14 cellular contexts compared by ENCODE assay signal in the genomic region with DNA sequence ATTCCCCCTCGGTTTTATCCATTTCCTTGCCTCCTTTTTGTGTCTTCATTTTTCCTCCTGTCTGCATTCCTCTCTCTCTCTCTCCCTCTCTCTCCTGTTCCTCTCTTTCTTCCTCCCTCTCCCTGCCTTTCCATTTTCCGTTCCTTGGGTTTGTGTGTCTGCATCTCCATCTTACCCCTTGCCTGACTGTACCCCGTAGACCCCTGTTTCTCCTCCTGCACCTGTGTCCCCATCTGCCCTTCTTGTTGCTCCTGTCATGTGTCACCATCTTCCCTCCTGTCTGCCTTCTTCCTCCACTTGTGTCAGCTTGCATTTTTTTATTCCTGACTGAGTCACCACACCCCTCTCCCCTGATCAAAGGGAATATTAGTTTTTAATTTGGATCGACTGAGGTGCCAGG. TPM values are rescaled to one million over a fixed set of nuclear protein-coding genes. Genes with fewer than 3 reads are reported as not detected.
A peak's percentile ranks its signal among the peaks of the same experiment; 100 is the strongest.
DNase-seq lines count a peak whose midpoint lies in the region; ATAC-seq and TF ChIP-seq lines count a peak whose summit lies in the region.
"Had no signal": no experiment of that assay in that cellular context is flagged by ENCODE, and none has a peak within 500 bp of the region (broad histone marks: within the 10 kb centered on the region; RNA-seq: fewer than 3 reads in every experiment).

No MANE protein-coding gene starts in this region.

- H2AFZ ChIP-seq in neuron (ENCODE audit: low read depth, low read length): no peak overlapping the region

- H3K27me3 Mint-ChIP-seq in activated CD4-positive, alpha-beta T cell treated with anti-CD3 and anti-CD28 coated beads, Interleukin-2, amount 10 ng/mL, durations not matched to agents 7 days and 5 days: peaks cover 69% of the 10 kb centered on the region
- H3K27me3 Mint-ChIP-seq in osteocyte (ENCODE audit: unreplicated experiment): peaks cover 78% of the 10 kb centered on the region

- no peak overlapping the region for H3K9ac ChIP-seq in HUES48 (ENCODE audit: low read depth, low read length)

- DNase-seq in activated CD4-positive, alpha-beta T cell treated with anti-CD3 and anti-CD28 coated beads, Interleukin-2, amount 10 ng/mL, durations not matched to agents 7 days and 5 days: no peak
- DNase-seq in activated CD4-positive, alpha-beta T cell treated with anti-CD3 and anti-CD28 coated beads for 48 hours: no peak
- no peak for DNase-seq in dorsolateral prefrontal cortex
- DNase-seq in putamen (ENCODE audit: low spot score): no peak
- DNase-seq in osteocyte (ENCODE audit: extremely low spot score, unreplicated experiment): no peak
- DNase-seq: activated CD8-positive, alpha-beta memory T cell treated with anti-CD3 and anti-CD28 coated beads, Interleukin-2, amount 50 U/mL, for 48 hours; body of pancreas had no signal

- intact Hi-C loops in dorsolateral prefrontal cortex (cut with DNase I): loop anchor here (5.0 kb wide), 2 partner anchors 64 to 69 kb away; no protein-coding TSS in a partner anchor

- CTCF ChIA-PET in activated CD4-positive, alpha-beta T cell treated with anti-CD3 and anti-CD28 coated beads, Interleukin-2, amount 10 ng/mL, durations not matched to agents 7 days and 5 days (lab: Charles Lee): interaction anchor here (1.0 kb wide), 1 partner anchor 19 kb away, joined by 4 read pairs; no protein-coding TSS in a partner anchor

- H3K27me3 ChIP-seq in HUES48 (ENCODE audit: control insufficient read depth, insufficient read depth, low read length) (peaks cover 64% of the 10 kb centered on the region), dorsolateral prefrontal cortex (peaks cover 0 to 93% (median 49%) of the 10 kb centered on the region in 45 donors), neuron (ENCODE audit: insufficient read depth, low read length) (peaks cover 34% of the 10 kb centered on the region)

- peaks cover 21% of the 10 kb centered on the region for H3K4me1 ChIP-seq in HUES48 (ENCODE audit: control insufficient read depth, insufficient read depth, low read length)
- peaks cover 37% of the 10 kb centered on the region for H3K4me1 ChIP-seq in neuron (ENCODE audit: insufficient read depth, low read length)

- no peaks in the 10 kb centered on the region for H3K36me3 ChIP-seq in HUES48 (ENCODE audit: control insufficient read depth, insufficient read depth, low read length)
- no peaks in the 10 kb centered on the region for H3K36me3 ChIP-seq in neuron (ENCODE audit: insufficient read depth, low read length)
- H3K36me3 ChIP-seq: vagina had no signal

- POLR2A ChIA-PET in activated CD4-positive, alpha-beta T cell treated with anti-CD3 and anti-CD28 coated beads, Interleukin-2, amount 10 ng/mL, durations not matched to agents 7 days and 5 days (lab: Charles Lee): no interaction called here

- H3K4me3 ChIP-seq in HUES48 (ENCODE audit: low read depth, low read length): peak overlapping the region; percentile 26; the same call in 1 of the 2 replicates
- peak overlapping the region in 58 of 59 donors; percentile 26 to 78 (median 62) for H3K4me3 ChIP-seq in dorsolateral prefrontal cortex
- H3K4me3 ChIP-seq in neuron (ENCODE audit: low read length): peak overlapping the region; percentile 72
- H3K4me3 ChIP-seq: body of pancreas, vagina had no signal

- no peak for TF ChIP-seq CTCF in dorsolateral prefrontal cortex (IDR thresholded peaks at IDR 0.05 in 54 of 56, conservative IDR thresholded peaks at IDR 0.05 in 2 of 56; ENCODE audit: low read depth in 1 of 56, partially characterized antibody in 56 of 56)
- no peak for TF ChIP-seq CTCF in osteocyte (IDR thresholded peaks at IDR 0.05)

- H3K9me3 Mint-ChIP-seq in activated CD4-positive, alpha-beta T cell treated with anti-CD3 and anti-CD28 coated beads, Interleukin-2, amount 10 ng/mL, durations not matched to agents 7 days and 5 days: no peaks in the 10 kb centered on the region
- no peaks in the 10 kb centered on the region for H3K9me3 Mint-ChIP-seq in osteocyte (ENCODE audit: unreplicated experiment)

- H3K9me3 ChIP-seq in HUES48 (ENCODE audit: control insufficient read depth, insufficient read depth, low read length): no peaks in the 10 kb centered on the region
- H3K9me3 ChIP-seq in neuron (ENCODE audit: low read length): no peaks in the 10 kb centered on the region
- H3K9me3 ChIP-seq: body of pancreas, vagina had no signal

- no peak for ATAC-seq in GM18520 (IDR thresholded peaks at IDR 0.05; ENCODE audit: unreplicated experiment)
- ATAC-seq: body of pancreas, left lobe of liver had no signal

- H3K4me1 Mint-ChIP-seq in activated CD4-positive, alpha-beta T cell treated with anti-CD3 and anti-CD28 coated beads, Interleukin-2, amount 10 ng/mL, durations not matched to agents 7 days and 5 days: peaks cover 7% of the 10 kb centered on the region
- H3K4me1 Mint-ChIP-seq in osteocyte (ENCODE audit: unreplicated experiment): peaks cover 17% of the 10 kb centered on the region

- peaks cover 3% of the 10 kb centered on the region for H3K36me3 Mint-ChIP-seq in activated CD4-positive, alpha-beta T cell treated with anti-CD3 and anti-CD28 coated beads, Interleukin-2, amount 10 ng/mL, durations not matched to agents 7 days and 5 days (ENCODE audit: low read depth)
- H3K36me3 Mint-ChIP-seq in osteocyte (ENCODE audit: unreplicated experiment): no peaks in the 10 kb centered on the region

- H3K27ac ChIP-seq in HUES48 (ENCODE audit: low read depth, low read length) (no peak overlapping the region), dorsolateral prefrontal cortex (peak overlapping the region in 15 of 59 donors; percentile 1 to 90 (median 70))
- H3K27ac ChIP-seq: body of pancreas, vagina had no signal

- peak overlapping the region; percentile 33 for H3K4me3 Mint-ChIP-seq in activated CD4-positive, alpha-beta T cell treated with anti-CD3 and anti-CD28 coated beads, Interleukin-2, amount 10 ng/mL, durations not matched to agents 7 days and 5 days
- no peak overlapping the region for H3K4me3 Mint-ChIP-seq in osteocyte (ENCODE audit: unreplicated experiment)

- no peak overlapping the region for H3K27ac Mint-ChIP-seq in activated CD4-positive, alpha-beta T cell treated with anti-CD3 and anti-CD28 coated beads, Interleukin-2, amount 10 ng/mL, durations not matched to agents 7 days and 5 days
- no peak overlapping the region for H3K27ac Mint-ChIP-seq in osteocyte (ENCODE audit: unreplicated experiment)

RNA-seq across cellular contexts. Expression of gene CDK5R2, which starts 1.8 kb away (rescaled TPM):
- not detected for total RNA-seq in activated CD4-positive, alpha-beta T cell treated with anti-CD3 and anti-CD28 coated beads, Interleukin-2, amount 10 ng/mL, durations not matched to agents 7 days and 5 days
- total RNA-seq in dorsolateral prefrontal cortex: 10 to 100 TPM; 19.1 to 99.0 (median 62.6) TPM
- not detected in 2 replicates for total RNA-seq in osteocyte
- total RNA-seq: glomerular endothelial cell, left lobe of liver, omental fat pad had no signal

RNA-seq across cellular contexts. Expression of gene FEV, which starts 23.8 kb away (rescaled TPM):
- total RNA-seq in activated CD4-positive, alpha-beta T cell treated with anti-CD3 and anti-CD28 coated beads, Interleukin-2, amount 10 ng/mL, durations not matched to agents 7 days and 5 days: not detected
- 1 to 10 TPM in 7 of 120 experiments, under 1 TPM in 55, not detected in 58; 0.23 to 2.2 (median 0.44) TPM for total RNA-seq in dorsolateral prefrontal cortex
- not detected in 2 replicates for total RNA-seq in osteocyte
- total RNA-seq: body of pancreas, glomerular endothelial cell, left lobe of liver, omental fat pad, vagina had no signal

RNA-seq across cellular contexts. Expression of gene CRYBA2, which starts 32.0 kb away (rescaled TPM):
- total RNA-seq in activated CD4-positive, alpha-beta T cell treated with anti-CD3 and anti-CD28 coated beads, Interleukin-2, amount 10 ng/mL, durations not matched to agents 7 days and 5 days: not detected
- total RNA-seq in dorsolateral prefrontal cortex: 1 to 10 TPM in 65 of 120 experiments, under 1 TPM in 14, not detected in 41; 0.57 to 5.4 (median 1.4) TPM
- not detected in 2 replicates for total RNA-seq in osteocyte
- total RNA-seq: glomerular endothelial cell, left lobe of liver, omental fat pad, vagina had no signal

Comparison
In these comparisons a context has a peak if more than half of its experiments do, and no peak if none do; other contexts are left out.
1. RNA of gene CDK5R2, which starts 1.8 kb away (total RNA-seq): 19.1 to 99.0 TPM in dorsolateral prefrontal cortex; not detected in activated CD4-positive, alpha-beta T cell treated with anti-CD3 and anti-CD28 coated beads, Interleukin-2, amount 10 ng/mL, durations not matched to agents 7 days and 5 days and not detected in osteocyte; every median in the first group is over 10 times any median in the second.
2. Peak in every context shown above with its lines, with median percentiles within 50 percentile points of each other: H3K4me3 ChIP-seq.